15 cellular contexts compared by ENCODE assay signal in the genomic region with DNA sequence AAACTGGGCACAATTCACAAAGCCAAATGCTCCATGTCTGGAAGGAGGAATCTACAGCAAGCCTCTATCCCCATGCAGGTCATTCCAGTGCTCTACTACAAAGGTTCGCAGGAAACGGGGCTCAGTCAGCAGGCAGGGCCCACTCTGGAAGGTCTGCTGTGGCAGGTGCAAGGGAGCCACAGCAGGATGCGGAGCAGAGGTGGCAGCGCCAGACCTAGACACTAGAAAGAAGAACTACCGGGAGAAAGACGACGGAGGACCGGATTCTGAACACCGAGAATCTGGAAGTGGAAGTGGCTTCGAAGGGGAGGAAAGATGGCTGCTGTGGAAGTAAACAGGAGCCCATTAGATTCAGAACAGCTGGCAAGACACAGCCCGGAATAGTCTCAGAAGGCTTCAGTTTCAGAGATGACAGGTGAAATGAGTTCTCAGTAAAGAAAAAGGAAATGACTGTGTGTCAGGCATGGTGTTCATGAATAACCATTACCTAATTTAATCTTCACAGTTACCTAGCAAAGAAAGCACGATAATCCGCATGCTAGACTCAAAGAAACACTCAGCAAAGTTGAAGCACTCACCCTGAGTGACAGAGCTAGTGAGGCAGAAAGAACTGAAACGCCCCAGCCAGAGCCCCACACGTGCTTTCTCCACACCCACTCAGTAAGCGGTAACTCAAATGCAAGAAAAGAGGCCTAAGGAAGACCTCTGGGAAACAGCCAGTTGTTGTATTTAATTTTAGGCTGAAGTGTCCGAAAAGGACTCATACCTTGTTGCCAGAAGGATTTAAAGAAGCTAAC. TPM values are rescaled to one million over a fixed set of nuclear protein-coding genes. Genes with fewer than 3 reads are reported as not detected.
"Had no signal": no experiment of that assay in that cellular context is flagged by ENCODE, and none has a peak within 500 bp of the region (broad histone marks: within the 10 kb centered on the region; RNA-seq: fewer than 3 reads in every experiment).

No MANE protein-coding gene starts in this region.

- H3K27me3 ChIP-seq: esophagus muscularis mucosa, left lung, SJCRH30 had no signal

- H3K27ac Mint-ChIP-seq: endodermal cell; natural killer cell treated with Interleukin-12 subunit alpha and Interleukin-12 subunit beta and Interleukin-15 and Interleukin-18, amount 100 ng/mL, for 72 hours; T-helper 2 cell treated with Interferon-gamma antibody and Interleukin-4, amounts not matched to agents 5 μg/mL and 100 μg/mL, for 36 hours had no signal

- FAIRE-seq: islet of Langerhans had no signal

- H3K4me3 ChIP-seq: esophagus muscularis mucosa, left lung, psoas muscle, SJCRH30 had no signal

- ATAC-seq: activated naive CD4-positive, alpha-beta T cell treated with anti-CD3 and anti-CD28 coated beads, Interleukin-2, amount 50 U/mL, for 72 hours; natural killer cell treated with Interleukin-12 subunit alpha and Interleukin-12 subunit beta and Interleukin-15 and Interleukin-18, amount 100 ng/mL, for 72 hours had no signal

- H3K36me3 Mint-ChIP-seq: activated naive CD4-positive, alpha-beta T cell treated with anti-CD3 and anti-CD28 coated beads, Interleukin-2, amount 50 U/mL, for 72 hours had no signal

- H3K27me3 Mint-ChIP-seq: natural killer cell treated with Interleukin-12 subunit alpha and Interleukin-12 subunit beta and Interleukin-15 and Interleukin-18, amount 100 ng/mL, for 72 hours had no signal

- H3K4me1 ChIP-seq: left lung had no signal

- H3K9me3 ChIP-seq: esophagus muscularis mucosa, left lung, psoas muscle, SJCRH30 had no signal

- H3K27ac ChIP-seq: esophagus muscularis mucosa, left lung, psoas muscle, SJCRH30 had no signal

- H3K4me3 Mint-ChIP-seq: endodermal cell; natural killer cell treated with Interleukin-12 subunit alpha and Interleukin-12 subunit beta and Interleukin-15 and Interleukin-18, amount 100 ng/mL, for 72 hours; T-helper 2 cell treated with Interferon-gamma antibody and Interleukin-4, amounts not matched to agents 5 μg/mL and 100 μg/mL, for 36 hours had no signal

- H3K9me3 Mint-ChIP-seq: activated naive CD4-positive, alpha-beta T cell treated with anti-CD3 and anti-CD28 coated beads, Interleukin-2, amount 50 U/mL, for 72 hours; endodermal cell; natural killer cell treated with Interleukin-12 subunit alpha and Interleukin-12 subunit beta and Interleukin-15 and Interleukin-18, amount 100 ng/mL, for 72 hours; T-helper 2 cell treated with Interferon-gamma antibody and Interleukin-4, amounts not matched to agents 5 μg/mL and 100 μg/mL, for 36 hours had no signal

- DNase-seq: activated CD4-positive, CD25-positive, alpha-beta regulatory T cell treated with anti-CD3 and anti-CD28 coated beads, Interleukin-2, amount 50 U/mL, for 72 hours; activated effector memory CD4-positive, alpha-beta T cell treated with anti-CD3 and anti-CD28 coated beads, Interleukin-2, amount 50 U/mL, for 16 hours; endodermal cell; foreskin fibroblast; left lung; psoas muscle; SJCRH30; stimulated activated CD4-positive, alpha-beta T cell treated with anti-CD3 and anti-CD28 coated beads, Interleukin-4, amount 100 ng/mL, for 24 hours; SW 1271; trophoblast cell had no signal

RNA-seq across cellular contexts. Expression of gene CBR1, which starts 30.9 kb away (rescaled TPM):
- total RNA-seq: SJCRH30 had no signal
